Comparison of ENCODE assay signal across 8 cellular contexts in genomic region chr11:66282468-66283455, GRCh38. TPM values are rescaled to one million over a fixed set of nuclear protein-coding genes. Genes with fewer than 3 reads are reported as not detected.
DNase-seq lines count a peak whose midpoint lies in the region; ATAC-seq and TF ChIP-seq lines count a peak whose summit lies in the region.

No MANE protein-coding gene starts in this region.

- peaks cover 10% of the 10 kb centered on the region for H3K27me3 Mint-ChIP-seq in MCF 10A (ENCODE audit: insufficient read depth, unreplicated experiment)
- peaks cover 10 to 28% (median 22%) of the 10 kb centered on the region in 3 donors for H3K27me3 Mint-ChIP-seq in immature natural killer cell (ENCODE audit: low read depth in 3 of 3)

- no peak overlapping the region for H3K4me3 ChIP-seq in AG10803 (ENCODE audit: low read length)
- no peak overlapping the region for H3K4me3 ChIP-seq in WERI-Rb-1 (ENCODE audit: low read depth, low read length)

- CTCF ChIA-PET in MCF 10A (lab: Yijun Ruan, JAX), result interaction anchor here (0.6 to 3.3 kb wide), 12 partner anchors 9 to 547 kb away, joined by 3 to 24 read pairs (median 4); partner anchors contain the start of genes RAB1B and RIN1

- H3K4me3 Mint-ChIP-seq in MCF 10A (ENCODE audit: unreplicated experiment), result no peak overlapping the region
- H3K4me3 Mint-ChIP-seq in immature natural killer cell, result peak overlapping the region in 4 of 5 donors; percentile 41 to 67 (median 60)

- POLR2A ChIA-PET in MCF 10A (lab: Yijun Ruan, JAX), result interaction anchor here (0.9 to 1.5 kb wide), 8 partner anchors 13 to 62 kb away, joined by 3 to 7 read pairs (median 3); partner anchors contain the start of genes BRMS1 and RAB1B

- DNase-seq in AG10803 (ENCODE audit: low read depth), result peak; percentile 92
- peak; percentile 99 for DNase-seq in NCI-H2227 (lab: John Stamatoyannopoulos, UW; ENCODE audit: unreplicated experiment)
- peak; percentile 98 for DNase-seq in WERI-Rb-1
- peak; percentile 89 for DNase-seq in MCF 10A (ENCODE audit: unreplicated experiment)
- DNase-seq in immature natural killer cell, result peak; percentile 96 to 97 (median 96)
- DNase-seq in stimulated activated CD4-positive, alpha-beta T cell treated with anti-CD3 and anti-CD28 coated beads, Interleukin-12 subunit alpha, Interleukin-12 subunit beta, amount 100 ng/mL, for 48 hours (ENCODE audit: low read depth in 2 of 3, low spot score in 1 of 3), result peak; percentile 96 to 99 (median 97)

- no peaks in the 10 kb centered on the region for H3K9me3 ChIP-seq in WERI-Rb-1 (ENCODE audit: severe bottlenecking)

- H3K27ac ChIP-seq in WERI-Rb-1, result peak overlapping the region; percentile 48; the same call in 1 of the 2 replicates

- peaks cover 29% of the 10 kb centered on the region for H3K36me3 ChIP-seq in WERI-Rb-1

- BruUV-seq in MCF 10A (replicated peaks; lab: Mats Ljungman, UMichigan), result no TSS peak

- TF ChIP-seq CTCF in AG10803 (conservative IDR thresholded peaks at IDR 0.05; ENCODE audit: low read length), result peak; percentile 80
- TF ChIP-seq CTCF in WERI-Rb-1 (IDR thresholded peaks at IDR 0.05; ENCODE audit: low read depth, low read length), result peak; percentile 97
- peak; percentile 94 for TF ChIP-seq CTCF in MCF 10A (IDR thresholded peaks at IDR 0.05; ENCODE audit: unreplicated experiment)

- H3K9me3 Mint-ChIP-seq in MCF 10A (ENCODE audit: unreplicated experiment) (no peaks in the 10 kb centered on the region), immature natural killer cell (no peaks in the 10 kb centered on the region)

- H3K36me3 Mint-ChIP-seq in MCF 10A (ENCODE audit: insufficient read depth, unreplicated experiment) (peaks cover 6% of the 10 kb centered on the region), immature natural killer cell (no peaks in the 10 kb centered on the region)

- intact Hi-C loops in MCF 10A (cut with micrococcal nuclease), result loop anchor here (1.0 kb wide), 1 partner anchor 60 kb away; no protein-coding TSS in a partner anchor

- no peak overlapping the region for H3K27ac Mint-ChIP-seq in MCF 10A (ENCODE audit: low read depth, unreplicated experiment)
- H3K27ac Mint-ChIP-seq in immature natural killer cell, result peak overlapping the region in 5 of 6 donors; percentile 39 to 87 (median 59)

- no peaks in the 10 kb centered on the region for H3K27me3 ChIP-seq in WERI-Rb-1 (ENCODE audit: insufficient read depth, low read depth, severe bottlenecking)

- peak; percentile 84 for ATAC-seq in HG03135 (IDR thresholded peaks at IDR 0.05; ENCODE audit: unreplicated experiment)

- in situ Hi-C loops in GM18951 (cut with MboI; ENCODE audit: low sequenced_read_pairs, unreplicated experiment), result no loop called here

- H3K4me1 Mint-ChIP-seq in MCF 10A (ENCODE audit: insufficient read depth, unreplicated experiment) (no peaks in the 10 kb centered on the region), immature natural killer cell (peaks cover 19 to 34% of the 10 kb centered on the region in 2 donors)

- TF ChIP-seq POLR2A in GM18951 (IDR thresholded peaks at IDR 0.05; ENCODE audit: extremely low read depth, insufficient read depth, insufficient read length), result peak; percentile 30

RNA-seq across cellular contexts. Expression of gene CNIH2, which starts 4.8 kb away (rescaled TPM):
- 1.4 and 1.6 TPM in 2 replicates for total RNA-seq in MCF 10A (2022)
- polyA plus RNA-seq in immature natural killer cell, result not detected

RNA-seq across cellular contexts. Expression of gene YIF1A, which starts 6.2 kb away (rescaled TPM):
- 143 and 144 TPM in 2 replicates for total RNA-seq in MCF 10A (2022)
- polyA plus RNA-seq in immature natural killer cell, result 10 to 100 TPM; 55.7 to 85.2 (median 62.1) TPM

RNA-seq across cellular contexts. Expression of gene TMEM151A, which starts 8.9 kb away (rescaled TPM):
- total RNA-seq in MCF 10A (2022), result 0.12 TPM in 1 of 2 replicates, not detected in the other
- not detected for polyA plus RNA-seq in immature natural killer cell

RNA-seq across cellular contexts. Expression of gene RAB1B, which starts 14.3 kb away (rescaled TPM):
- 73.4 and 87.0 TPM in 2 replicates for total RNA-seq in MCF 10A (2022)
- 10 to 100 TPM; 22.9 to 33.2 (median 25.8) TPM for polyA plus RNA-seq in immature natural killer cell

RNA-seq across cellular contexts. Expression of gene KLC2, which starts 25.3 kb away (rescaled TPM):
- total RNA-seq in MCF 10A (2022), result 51.4 and 73.5 TPM in 2 replicates
- 1 to 10 TPM; 1.6 to 7.1 (median 3.9) TPM for polyA plus RNA-seq in immature natural killer cell
